In genomic region chr20:5608448-5609161, GRCh38 we compare ENCODE assay signal across 1 cellular context.
TF ChIP-seq lines count a peak whose summit lies in the region.

No MANE protein-coding gene starts in this region.

TF ChIP-seq in GM12878, 131 proteins besides CTCF, POLR2A, EP300 and RAD21 (continued from another document and continues in another):
- TF ChIP-seq ZBTB11 (CRISPR knock-in tag; IDR thresholded peaks at IDR 0.05) = no peak
- no peak for TF ChIP-seq TCF3 (IDR thresholded peaks at IDR 0.05; ENCODE audit: borderline replicate concordance, insufficient read depth, low read depth, low read length)
- 0 out of 2 replicates have a peak, but pooled peaks have one; percentile 23 for TF ChIP-seq MTA3 (IDR thresholded peaks at IDR 0.05; ENCODE audit: borderline replicate concordance, low read length)
- no peak for TF ChIP-seq NR2C2 (IDR thresholded peaks at IDR 0.05; ENCODE audit: borderline replicate concordance, control insufficient read depth, insufficient read length, low read depth)
- TF ChIP-seq ZSCAN29 (IDR thresholded peaks at IDR 0.05) = no peak
- peak; percentile 71; the same call in 1 of the 2 replicates for TF ChIP-seq SIN3A (IDR thresholded peaks at IDR 0.05; ENCODE audit: low read depth, low read length)
- TF ChIP-seq HSF1 (IDR thresholded peaks at IDR 0.05; ENCODE audit: low read depth, low read length) = no peak
- peak; percentile 71 for TF ChIP-seq CREB1 (IDR thresholded peaks at IDR 0.05; ENCODE audit: low read depth)
- TF ChIP-seq ASH2L (IDR thresholded peaks at IDR 0.05; ENCODE audit: borderline replicate concordance, low read depth) = no peak
- no peak for TF ChIP-seq LARP7 (IDR thresholded peaks at IDR 0.05)
- TF ChIP-seq RELB (IDR thresholded peaks at IDR 0.05; ENCODE audit: low read depth) = no peak
- TF ChIP-seq ZNF217 (IDR thresholded peaks at IDR 0.05) = no peak
- TF ChIP-seq ATF7 (IDR thresholded peaks at IDR 0.05; ENCODE audit: low read depth) = peak; percentile 38; the same call in 1 of the 2 replicates
- TF ChIP-seq, protein P1, sequence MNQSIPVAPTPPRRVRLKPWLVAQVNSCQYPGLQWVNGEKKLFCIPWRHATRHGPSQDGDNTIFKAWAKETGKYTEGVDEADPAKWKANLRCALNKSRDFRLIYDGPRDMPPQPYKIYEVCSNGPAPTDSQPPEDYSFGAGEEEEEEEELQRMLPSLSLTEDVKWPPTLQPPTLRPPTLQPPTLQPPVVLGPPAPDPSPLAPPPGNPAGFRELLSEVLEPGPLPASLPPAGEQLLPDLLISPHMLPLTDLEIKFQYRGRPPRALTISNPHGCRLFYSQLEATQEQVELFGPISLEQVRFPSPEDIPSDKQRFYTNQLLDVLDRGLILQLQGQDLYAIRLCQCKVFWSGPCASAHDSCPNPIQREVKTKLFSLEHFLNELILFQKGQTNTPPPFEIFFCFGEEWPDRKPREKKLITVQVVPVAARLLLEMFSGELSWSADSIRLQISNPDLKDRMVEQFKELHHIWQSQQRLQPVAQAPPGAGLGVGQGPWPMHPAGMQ (IDR thresholded peaks at IDR 0.05; ENCODE audit: borderline replicate concordance) = no peak
- TF ChIP-seq HDAC6 (IDR thresholded peaks at IDR 0.05; ENCODE audit: unreplicated experiment) = no peak
- TF ChIP-seq NRF1 (conservative IDR thresholded peaks at IDR 0.05; ENCODE audit: low read depth, low read length) = no peak
- no peak for TF ChIP-seq PKNOX1 (IDR thresholded peaks at IDR 0.05)
- TF ChIP-seq, protein P2, sequence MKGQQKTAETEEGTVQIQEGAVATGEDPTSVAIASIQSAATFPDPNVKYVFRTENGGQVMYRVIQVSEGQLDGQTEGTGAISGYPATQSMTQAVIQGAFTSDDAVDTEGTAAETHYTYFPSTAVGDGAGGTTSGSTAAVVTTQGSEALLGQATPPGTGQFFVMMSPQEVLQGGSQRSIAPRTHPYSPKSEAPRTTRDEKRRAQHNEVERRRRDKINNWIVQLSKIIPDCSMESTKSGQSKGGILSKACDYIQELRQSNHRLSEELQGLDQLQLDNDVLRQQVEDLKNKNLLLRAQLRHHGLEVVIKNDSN (IDR thresholded peaks at IDR 0.05; ENCODE audit: borderline replicate concordance, extremely low read length, insufficient read depth, low read depth, low read length) = no peak
- TF ChIP-seq SKIL (IDR thresholded peaks at IDR 0.05; ENCODE audit: low read depth, poor library complexity, severe bottlenecking) = peak; percentile 34
- TF ChIP-seq, protein P3, sequence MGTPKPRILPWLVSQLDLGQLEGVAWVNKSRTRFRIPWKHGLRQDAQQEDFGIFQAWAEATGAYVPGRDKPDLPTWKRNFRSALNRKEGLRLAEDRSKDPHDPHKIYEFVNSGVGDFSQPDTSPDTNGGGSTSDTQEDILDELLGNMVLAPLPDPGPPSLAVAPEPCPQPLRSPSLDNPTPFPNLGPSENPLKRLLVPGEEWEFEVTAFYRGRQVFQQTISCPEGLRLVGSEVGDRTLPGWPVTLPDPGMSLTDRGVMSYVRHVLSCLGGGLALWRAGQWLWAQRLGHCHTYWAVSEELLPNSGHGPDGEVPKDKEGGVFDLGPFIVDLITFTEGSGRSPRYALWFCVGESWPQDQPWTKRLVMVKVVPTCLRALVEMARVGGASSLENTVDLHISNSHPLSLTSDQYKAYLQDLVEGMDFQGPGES (IDR thresholded peaks at IDR 0.05) = no peak
- TF ChIP-seq BMI1 (IDR thresholded peaks at IDR 0.05; ENCODE audit: borderline replicate concordance) = no peak
- no peak for TF ChIP-seq EED (IDR thresholded peaks at IDR 0.05; ENCODE audit: low read depth)
- TF ChIP-seq ZNF592 (IDR thresholded peaks at IDR 0.05) = no peak
- no peak for TF ChIP-seq CHD4 (IDR thresholded peaks at IDR 0.05)
- no peak for TF ChIP-seq SUPT20H (IDR thresholded peaks at IDR 0.05; ENCODE audit: borderline replicate concordance, control insufficient read depth, low read depth, low read length)
- no peak for TF ChIP-seq HDGF (IDR thresholded peaks at IDR 0.05)
- peak; percentile 29 for TF ChIP-seq SMAD1 (IDR thresholded peaks at IDR 0.05; ENCODE audit: low read depth, partially characterized antibody)
- TF ChIP-seq MYB (IDR thresholded peaks at IDR 0.05; ENCODE audit: borderline replicate concordance, low read depth, low read length) = no peak
- no peak for TF ChIP-seq DPF2 (IDR thresholded peaks at IDR 0.05)
- TF ChIP-seq MLLT1 (IDR thresholded peaks at IDR 0.05) = peak; percentile 90
- no peak for TF ChIP-seq ZNF207 (IDR thresholded peaks at IDR 0.05; ENCODE audit: borderline replicate concordance)
- TF ChIP-seq BRCA1 (IDR thresholded peaks at IDR 0.05; ENCODE audit: low read depth, low read length) = no peak
- no peak for TF ChIP-seq JUND (IDR thresholded peaks at IDR 0.05; ENCODE audit: low read depth, low read length)
- no peak; the same call in 1 of the 2 replicates for TF ChIP-seq IKZF1 (conservative IDR thresholded peaks at IDR 0.05)
- TF ChIP-seq RB1 (IDR thresholded peaks at IDR 0.05; ENCODE audit: borderline replicate concordance) = no peak; the same call in 1 of the 2 replicates
